In genomic region chr2:53091183-53091582, GRCh38 we compare ENCODE assay signal across 18 cellular contexts.
DNase-seq lines count a peak whose midpoint lies in the region; ATAC-seq and TF ChIP-seq lines count a peak whose summit lies in the region.
"Had no signal": no experiment of that assay in that cellular context is flagged by ENCODE, and none has a peak within 500 bp of the region (broad histone marks: within the 10 kb centered on the region; RNA-seq: fewer than 3 reads in every experiment).

No MANE protein-coding gene starts in this region.

- H3F3A ChIP-seq in PC-3 (ENCODE audit: low read length, unreplicated experiment) = peaks cover 4% of the 10 kb centered on the region

- H3K36me3 Mint-ChIP-seq in activated T-helper 17 cell treated with anti-CD3 and anti-CD28 coated beads, Interleukin-2, amount 50 U/mL, for 72 hours (ENCODE audit: low read depth) = no peaks in the 10 kb centered on the region
- H3K36me3 Mint-ChIP-seq in stimulated activated effector memory CD8-positive, alpha-beta T cell treated with anti-CD3 and anti-CD28 coated beads, Interleukin-12 subunit alpha, Interleukin-12 subunit beta, amount 100 ng/mL, for 72 hours = no peaks in the 10 kb centered on the region
- H3K36me3 Mint-ChIP-seq: CD4-positive, CD25-positive, alpha-beta regulatory T cell; CD8-positive, alpha-beta memory T cell had no signal

- no peak overlapping the region for H3K27ac Mint-ChIP-seq in activated T-helper 17 cell treated with anti-CD3 and anti-CD28 coated beads, Interleukin-2, amount 50 U/mL, for 72 hours
- no peak overlapping the region for H3K27ac Mint-ChIP-seq in stimulated activated effector memory CD8-positive, alpha-beta T cell treated with anti-CD3 and anti-CD28 coated beads, Interleukin-12 subunit alpha, Interleukin-12 subunit beta, amount 100 ng/mL, for 72 hours
- H3K27ac Mint-ChIP-seq: CD4-positive, CD25-positive, alpha-beta regulatory T cell; CD8-positive, alpha-beta memory T cell had no signal

- H3K27me3 Mint-ChIP-seq in activated T-helper 17 cell treated with anti-CD3 and anti-CD28 coated beads, Interleukin-2, amount 50 U/mL, for 72 hours = no peaks in the 10 kb centered on the region
- H3K27me3 Mint-ChIP-seq: CD4-positive, CD25-positive, alpha-beta regulatory T cell had no signal

- no peaks in the 10 kb centered on the region for H4K20me1 ChIP-seq in PC-3 (ENCODE audit: low read length)

- POLR2A ChIA-PET in PC-3 (lab: Charles Lee; ENCODE audit: unreplicated experiment) = no interaction called here

- H3K4me3 Mint-ChIP-seq in activated T-helper 17 cell treated with anti-CD3 and anti-CD28 coated beads, Interleukin-2, amount 50 U/mL, for 72 hours = no peak overlapping the region
- no peak overlapping the region for H3K4me3 Mint-ChIP-seq in stimulated activated effector memory CD8-positive, alpha-beta T cell treated with anti-CD3 and anti-CD28 coated beads, Interleukin-12 subunit alpha, Interleukin-12 subunit beta, amount 100 ng/mL, for 72 hours
- H3K4me3 Mint-ChIP-seq: CD4-positive, CD25-positive, alpha-beta regulatory T cell; CD8-positive, alpha-beta memory T cell had no signal

- DNase-seq in PC-3 = peak; percentile 22
- DNase-seq in epithelial cell of prostate (ENCODE audit: low read depth, low spot score) = peak; percentile 37
- no peak for DNase-seq in stimulated activated effector memory CD8-positive, alpha-beta T cell treated with anti-CD3 and anti-CD28 coated beads, Interleukin-12 subunit alpha, Interleukin-12 subunit beta, amount 100 ng/mL, for 72 hours (ENCODE audit: low spot score in 2 of 2)
- no peak for DNase-seq in mucosa of gallbladder (ENCODE audit: low spot score)
- no peak for DNase-seq in G401 (ENCODE audit: low spot score)
- DNase-seq: ACHN; BE2C; C1 segment of cervical spinal cord; CD8-positive, alpha-beta memory T cell; COR-L47; DMS 273 treated with DMSO at 0.1 percent for 48 hours; DMS53; DND-41; EL; GM23248 had no signal

- H2AFZ ChIP-seq in PC-3 (ENCODE audit: low read length) = no peak overlapping the region
- H2AFZ ChIP-seq: GM23248 had no signal

- H3K4me1 ChIP-seq in PC-3 (ENCODE audit: insufficient read depth, low read length) = peaks cover 18% of the 10 kb centered on the region
- H3K4me1 ChIP-seq: BE2C, HAP-1 had no signal

- H3K36me3 ChIP-seq in PC-3 (ENCODE audit: low read depth, low read length) = no peaks in the 10 kb centered on the region
- H3K36me3 ChIP-seq: BE2C, HAP-1 had no signal

- H3K4me3 ChIP-seq in PC-3 (ENCODE audit: low read length) = no peak overlapping the region
- H3K4me3 ChIP-seq: GM23248, HAP-1 had no signal

- intact Hi-C loops in PC-3 (cut with micrococcal nuclease) = no loop called here

- H3K9ac ChIP-seq in PC-3 (ENCODE audit: low read length) = no peak overlapping the region
- H3K9ac ChIP-seq: GM23248 had no signal

- in situ Hi-C loops in G401 (cut with HindIII; ENCODE audit: low sequenced_read_pairs) = no loop called here

- H3K4me1 Mint-ChIP-seq in activated T-helper 17 cell treated with anti-CD3 and anti-CD28 coated beads, Interleukin-2, amount 50 U/mL, for 72 hours = no peaks in the 10 kb centered on the region
- H3K4me1 Mint-ChIP-seq in stimulated activated effector memory CD8-positive, alpha-beta T cell treated with anti-CD3 and anti-CD28 coated beads, Interleukin-12 subunit alpha, Interleukin-12 subunit beta, amount 100 ng/mL, for 72 hours = no peaks in the 10 kb centered on the region
- H3K4me1 Mint-ChIP-seq: CD4-positive, CD25-positive, alpha-beta regulatory T cell; CD8-positive, alpha-beta memory T cell had no signal

- no peaks in the 10 kb centered on the region for H3K9me3 Mint-ChIP-seq in activated T-helper 17 cell treated with anti-CD3 and anti-CD28 coated beads, Interleukin-2, amount 50 U/mL, for 72 hours
- H3K9me3 Mint-ChIP-seq in stimulated activated effector memory CD8-positive, alpha-beta T cell treated with anti-CD3 and anti-CD28 coated beads, Interleukin-12 subunit alpha, Interleukin-12 subunit beta, amount 100 ng/mL, for 72 hours = peaks cover 5% of the 10 kb centered on the region

- H3K27ac ChIP-seq in PC-3 (ENCODE audit: low read length) (no peak overlapping the region), epithelial cell of prostate (no peak overlapping the region)
- H3K27ac ChIP-seq: GM23248 had no signal

- H3K27me3 ChIP-seq in PC-3 (ENCODE audit: low read length) = no peaks in the 10 kb centered on the region
- H3K27me3 ChIP-seq: BE2C had no signal

- no peak for ATAC-seq in PC-3
- peak; percentile 90 for ATAC-seq in activated T-helper 17 cell treated with anti-CD3 and anti-CD28 coated beads, Interleukin-2, amount 50 U/mL, for 72 hours (replicated peaks)
- peak; percentile 95 for ATAC-seq in stimulated activated effector memory CD8-positive, alpha-beta T cell treated with anti-CD3 and anti-CD28 coated beads, Interleukin-12 subunit alpha, Interleukin-12 subunit beta, amount 100 ng/mL, for 72 hours

- H3K4me2 ChIP-seq in PC-3 (ENCODE audit: low read length) = no peak overlapping the region

- TF ChIP-seq CTCF in PC-3 (conservative IDR thresholded peaks at IDR 0.05; ENCODE audit: low read depth, low read length) = no peak

- H3K9me2 ChIP-seq in PC-3 (replicated peaks; ENCODE audit: low read length) = no peaks in the 10 kb centered on the region

- H3K9me3 ChIP-seq in PC-3 (ENCODE audit: low read length) = no peaks in the 10 kb centered on the region
- H3K9me3 ChIP-seq: BE2C, HAP-1 had no signal

- no peaks in the 10 kb centered on the region for H3K79me2 ChIP-seq in PC-3 (ENCODE audit: low read length)

- CTCF ChIA-PET in PC-3 (lab: Charles Lee) = no interaction called here

- BruUV-seq in PC-3 (replicated peaks; lab: Mats Ljungman, UMichigan) = no TSS peak

Comparison
In these comparisons a context has a peak if more than half of its experiments do, and no peak if none do; other contexts are left out.
1. DNase-seq: peak in PC-3 (single experiment) and epithelial cell of prostate (single experiment); none in stimulated activated effector memory CD8-positive, alpha-beta T cell treated with anti-CD3 and anti-CD28 coated beads, Interleukin-12 subunit alpha, Interleukin-12 subunit beta, amount 100 ng/mL, for 72 hours (0 of 2), mucosa of gallbladder (single experiment) and G401 (single experiment).